ENCODE assay signal across 1 cellular context in the genomic region with DNA sequence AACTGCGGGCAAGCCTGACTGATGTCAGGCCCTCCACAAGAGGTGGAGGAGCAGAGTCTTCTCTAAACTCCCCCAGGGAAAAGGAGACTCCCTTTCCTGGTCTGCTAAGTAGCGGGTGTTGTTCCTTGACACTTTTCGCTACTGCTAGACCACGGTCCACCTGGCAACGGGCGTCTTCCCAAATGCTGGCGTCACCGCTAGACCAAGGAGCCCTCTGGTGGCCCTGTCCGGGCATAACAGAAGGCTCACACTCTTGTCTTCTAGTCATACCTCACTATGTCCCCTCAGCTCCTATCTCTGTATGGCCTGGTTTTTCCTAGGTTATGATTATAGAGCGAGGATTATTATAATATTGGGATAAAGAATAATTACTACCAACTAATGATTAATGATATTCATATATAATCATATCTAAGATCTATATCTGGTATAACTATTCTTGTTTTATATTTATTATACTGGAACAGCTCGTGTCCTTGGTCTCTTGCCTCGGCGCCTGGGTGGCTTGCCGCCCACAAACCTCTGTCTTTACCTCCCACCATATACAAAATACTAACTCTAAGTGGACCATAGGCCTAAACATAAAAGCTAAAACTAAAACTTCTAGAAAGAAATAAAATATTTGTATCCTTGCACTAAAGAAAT.
TF ChIP-seq lines count a peak whose summit lies in the region.

No MANE protein-coding gene starts in this region.

TF ChIP-seq in GM12878, 131 proteins besides CTCF, POLR2A, EP300 and RAD21:
- TF ChIP-seq, protein P1, sequence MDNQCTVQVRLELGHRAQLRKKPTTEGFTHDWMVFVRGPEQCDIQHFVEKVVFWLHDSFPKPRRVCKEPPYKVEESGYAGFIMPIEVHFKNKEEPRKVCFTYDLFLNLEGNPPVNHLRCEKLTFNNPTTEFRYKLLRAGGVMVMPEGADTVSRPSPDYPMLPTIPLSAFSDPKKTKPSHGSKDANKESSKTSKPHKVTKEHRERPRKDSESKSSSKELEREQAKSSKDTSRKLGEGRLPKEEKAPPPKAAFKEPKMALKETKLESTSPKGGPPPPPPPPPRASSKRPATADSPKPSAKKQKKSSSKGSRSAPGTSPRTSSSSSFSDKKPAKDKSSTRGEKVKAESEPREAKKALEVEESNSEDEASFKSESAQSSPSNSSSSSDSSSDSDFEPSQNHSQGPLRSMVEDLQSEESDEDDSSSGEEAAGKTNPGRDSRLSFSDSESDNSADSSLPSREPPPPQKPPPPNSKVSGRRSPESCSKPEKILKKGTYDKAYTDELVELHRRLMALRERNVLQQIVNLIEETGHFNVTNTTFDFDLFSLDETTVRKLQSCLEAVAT (IDR thresholded peaks at IDR 0.05) = 0 out of 2 replicates have a peak, but pooled peaks have one; percentile 21
- TF ChIP-seq, protein P2, sequence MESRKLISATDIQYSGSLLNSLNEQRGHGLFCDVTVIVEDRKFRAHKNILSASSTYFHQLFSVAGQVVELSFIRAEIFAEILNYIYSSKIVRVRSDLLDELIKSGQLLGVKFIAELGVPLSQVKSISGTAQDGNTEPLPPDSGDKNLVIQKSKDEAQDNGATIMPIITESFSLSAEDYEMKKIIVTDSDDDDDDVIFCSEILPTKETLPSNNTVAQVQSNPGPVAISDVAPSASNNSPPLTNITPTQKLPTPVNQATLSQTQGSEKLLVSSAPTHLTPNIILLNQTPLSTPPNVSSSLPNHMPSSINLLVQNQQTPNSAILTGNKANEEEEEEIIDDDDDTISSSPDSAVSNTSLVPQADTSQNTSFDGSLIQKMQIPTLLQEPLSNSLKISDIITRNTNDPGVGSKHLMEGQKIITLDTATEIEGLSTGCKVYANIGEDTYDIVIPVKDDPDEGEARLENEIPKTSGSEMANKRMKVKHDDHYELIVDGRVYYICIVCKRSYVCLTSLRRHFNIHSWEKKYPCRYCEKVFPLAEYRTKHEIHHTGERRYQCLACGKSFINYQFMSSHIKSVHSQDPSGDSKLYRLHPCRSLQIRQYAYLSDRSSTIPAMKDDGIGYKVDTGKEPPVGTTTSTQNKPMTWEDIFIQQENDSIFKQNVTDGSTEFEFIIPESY (IDR thresholded peaks at IDR 0.05) = peak; percentile 99
